Comparison of ENCODE assay signal across 20 cellular contexts in genomic region chr9:133939386-133939785, GRCh38.
"Had no signal": no experiment of that assay in that cellular context is flagged by ENCODE, and none has a peak within 500 bp of the region (broad histone marks: within the 10 kb centered on the region; RNA-seq: fewer than 3 reads in every experiment).

No MANE protein-coding gene starts in this region.

- H3K36me3 Mint-ChIP-seq: activated naive CD4-positive, alpha-beta T cell treated with anti-CD3 and anti-CD28 coated beads, Interleukin-2, amount 50 U/mL, for 72 hours had no signal

- DNase-seq: activated B cell treated with CpG ODN at 0.5 μM for 24 hours; activated CD4-positive, alpha-beta T cell treated with anti-CD3 and anti-CD28 coated beads for 48 hours; activated CD8-positive, alpha-beta T cell treated with anti-CD3 and anti-CD28 coated beads for 36 hours; activated gamma-delta T cell; activated T-cell treated with anti-CD3 and anti-CD28 coated beads, Interleukin-2, amount 50 U/mL, for 48 hours; effector CD4-positive, alpha-beta T cell; esophagus squamous epithelium; hippocampal formation; left ventricle myocardium superior; ovary; stimulated activated CD4-positive, alpha-beta T cell treated with anti-CD3 and anti-CD28 coated beads, Interleukin-2, amount 100 ng/mL, for 48 hours; stimulated activated naive CD4-positive, alpha-beta T cell; T-helper 17 cell; tibial artery had no signal

- H3K4me1 Mint-ChIP-seq: central memory CD8-positive, alpha-beta T cell had no signal

- H3K4me3 Mint-ChIP-seq: activated B cell treated with CpG ODN at 0.5 μM for 24 hours; activated CD8-positive, alpha-beta T cell treated with anti-CD3 and anti-CD28 coated beads for 36 hours; central memory CD8-positive, alpha-beta T cell; neural progenitor cell; T-helper 17 cell had no signal

- H3K27ac ChIP-seq: body of pancreas, coronary artery, esophagus squamous epithelium, neural progenitor cell, ovary, tibial artery, vagina had no signal

- ATAC-seq: activated CD8-positive, alpha-beta T cell treated with anti-CD3 and anti-CD28 coated beads for 36 hours; activated naive CD4-positive, alpha-beta T cell treated with anti-CD3 and anti-CD28 coated beads, Interleukin-2, amount 50 U/mL, for 72 hours; body of pancreas; left ventricle myocardium superior; T-helper 17 cell had no signal

- H3K27me3 ChIP-seq: body of pancreas, esophagus squamous epithelium, neural progenitor cell, ovary, tibial artery, vagina had no signal

- H3K27me3 Mint-ChIP-seq: activated B cell treated with CpG ODN at 0.5 μM for 24 hours; activated CD8-positive, alpha-beta T cell treated with anti-CD3 and anti-CD28 coated beads for 36 hours; central memory CD8-positive, alpha-beta T cell; T-helper 17 cell had no signal

- H3K27ac Mint-ChIP-seq: activated CD8-positive, alpha-beta T cell treated with anti-CD3 and anti-CD28 coated beads for 36 hours; activated naive CD4-positive, alpha-beta T cell treated with anti-CD3 and anti-CD28 coated beads, Interleukin-2, amount 50 U/mL, for 72 hours; T-helper 17 cell had no signal

- H3K9ac ChIP-seq: neural progenitor cell had no signal

- H3K9me3 ChIP-seq: body of pancreas, esophagus squamous epithelium, ovary, tibial artery, vagina had no signal

- H3K4me3 ChIP-seq: body of pancreas, coronary artery, esophagus squamous epithelium, neural progenitor cell, ovary, tibial artery, vagina had no signal

- H3K36me3 ChIP-seq: neural progenitor cell, ovary, vagina had no signal

- H3K9me3 Mint-ChIP-seq: activated B cell treated with CpG ODN at 0.5 μM for 24 hours; activated CD8-positive, alpha-beta T cell treated with anti-CD3 and anti-CD28 coated beads for 36 hours; activated naive CD4-positive, alpha-beta T cell treated with anti-CD3 and anti-CD28 coated beads, Interleukin-2, amount 50 U/mL, for 72 hours; central memory CD8-positive, alpha-beta T cell; neural progenitor cell had no signal
